13 cellular contexts compared by ENCODE assay signal in genomic region chr2:189177441-189177840, GRCh38. TPM values are rescaled to one million over a fixed set of nuclear protein-coding genes. Genes with fewer than 3 reads are reported as not detected.
DNase-seq lines count a peak whose midpoint lies in the region; ATAC-seq, FAIRE-seq and TF ChIP-seq lines count a peak whose summit lies in the region.
"Had no signal": no experiment of that assay in that cellular context is flagged by ENCODE, and none has a peak within 500 bp of the region (broad histone marks: within the 10 kb centered on the region; RNA-seq: fewer than 3 reads in every experiment).

No MANE protein-coding gene starts in this region.

- no peak for ATAC-seq in A549
- no peak for ATAC-seq in HG03045 (IDR thresholded peaks at IDR 0.05; ENCODE audit: unreplicated experiment)

- peak overlapping the region; percentile 66 for H3K4me3 ChIP-seq in A549
- peak overlapping the region; percentile 67 for H3K4me3 ChIP-seq in MG63
- peak overlapping the region; percentile 81 for H3K4me3 ChIP-seq in osteoblast (ENCODE audit: insufficient read depth, low read length)

- POLR2A ChIA-PET in A549 (lab: Yijun Ruan, JAX), result interaction anchor here (2.6 to 3.5 kb wide), 2 partner anchors 13 to 108 kb away, joined by 13 to 22 read pairs; no protein-coding TSS in a partner anchor

- H3K9me3 ChIP-seq in A549 (no peaks in the 10 kb centered on the region), MG63 (peaks cover 3% of the 10 kb centered on the region; the same call in 1 of the 2 replicates), osteoblast (ENCODE audit: low read depth, low read length) (no peaks in the 10 kb centered on the region)

- DNase-seq in A549 (ENCODE audit: low read depth in 1 of 2, low spot score in 1 of 2) (no peak), MG63 (no peak), fibroblast of gingiva (ENCODE audit: low read depth) (peak; percentile 31), osteoblast (ENCODE audit: insufficient read length, low spot score, missing footprints) (no peak), mesenteric fat pad (ENCODE audit: low spot score) (no peak), ACHN (no peak), GM13977 (ENCODE audit: low spot score) (no peak)
- DNase-seq: activated CD4-positive, alpha-beta T cell treated with anti-CD3 and anti-CD28 coated beads for 4 hours; activated gamma-delta T cell treated with Interleukin-2 at 50 U/mL for 16 hours; hippocampal formation; NCI-H1105 treated with DMSO at 0.1 percent for 48 hours; stimulated activated CD4-positive, alpha-beta T cell treated with anti-CD3 and anti-CD28 coated beads, Interleukin-2, amount 100 ng/mL, for 24 hours had no signal

- peaks cover 36% of the 10 kb centered on the region for H3K36me3 ChIP-seq in MG63
- H3K36me3 ChIP-seq in osteoblast (ENCODE audit: insufficient read depth, low read length), result peaks cover 18% of the 10 kb centered on the region

- H3K4me2 ChIP-seq in A549, result peak overlapping the region; percentile 77
- H3K4me2 ChIP-seq in osteoblast (ENCODE audit: insufficient read depth, low read length), result peak overlapping the region; percentile 84

- TF ChIP-seq RAD21 in A549 (conservative IDR thresholded peaks at IDR 0.05 in 1 of 2, IDR thresholded peaks at IDR 0.05 in 1 of 2), result no peak

- no peak overlapping the region for H2AFZ ChIP-seq in osteoblast (ENCODE audit: low read length)

- no peak for TF ChIP-seq EP300 in A549 (IDR thresholded peaks at IDR 0.05)

- peak overlapping the region; percentile 76 to 84 for H3K27ac ChIP-seq in A549
- peak overlapping the region; percentile 83 for H3K27ac ChIP-seq in osteoblast (ENCODE audit: low read depth, low read length)

- TF ChIP-seq POLR2A in A549 (IDR thresholded peaks at IDR 0.05; ENCODE audit: low read length), result no peak

- peaks cover 79% of the 10 kb centered on the region for H3K79me2 ChIP-seq in osteoblast (ENCODE audit: insufficient read depth, low read length)

- H3K4me1 ChIP-seq in A549, result peaks cover 54% of the 10 kb centered on the region
- peaks cover 25% of the 10 kb centered on the region for H3K4me1 ChIP-seq in osteoblast (ENCODE audit: insufficient read depth, low read length)

- TF ChIP-seq CTCF in A549 (IDR thresholded peaks at IDR 0.05) (no peak), osteoblast (IDR thresholded peaks at IDR 0.05; ENCODE audit: extremely low read depth, low read depth, low read length) (no peak), GM13977 (IDR thresholded peaks at IDR 0.05; ENCODE audit: extremely low read depth, insufficient read depth, missing control alignments) (no peak)

- H4K20me1 ChIP-seq in osteoblast (ENCODE audit: insufficient read depth, low read length), result peaks cover 20% of the 10 kb centered on the region

- CTCF ChIA-PET in A549 (lab: Yijun Ruan, JAX), result interaction anchor here (0.7 to 4.5 kb wide), 3 partner anchors 11 to 108 kb away, joined by 3 to 14 read pairs (median 3); no protein-coding TSS in a partner anchor

- H3K27me3 ChIP-seq in MG63 (no peaks in the 10 kb centered on the region), osteoblast (ENCODE audit: insufficient read depth, low read length) (no peaks in the 10 kb centered on the region)

- in situ Hi-C loops in ACHN (cut with HindIII; ENCODE audit: low pct_ligation_motif_present, low pct_unique_long_range_greater_than_20kb, low sequenced_read_pairs) (no loop called here), GM13977 (cut with MboI; ENCODE audit: low pct_unique_long_range_greater_than_20kb, low sequenced_read_pairs, unreplicated experiment) (no loop called here)

- no peak for FAIRE-seq in A549 (lab: Jason Lieb, UNC)

- WGBS in A549 (ENCODE audit: missing lambda C conversion rate), result 41% methylated on average over 3 of the region's 3 CpGs

TF ChIP-seq in A549, 52 proteins besides CTCF, POLR2A, EP300 and RAD21:
- TF ChIP-seq TP53 (CRISPR knock-in tag; IDR thresholded peaks at IDR 0.05), result no peak
- TF ChIP-seq KDM5A (IDR thresholded peaks at IDR 0.05), result no peak

RNA-seq across cellular contexts. Expression of gene COL5A2, which starts 2.1 kb away (rescaled TPM):
- polyA plus RNA-seq in A549 (2011; rRNA removed) (215 and 244 TPM in 2 replicates), A549 (2017; fragmentation: RNase III; extraction: RNeasy Plus Mini Kit Qiagen cat#74134 plus additional on column Dnase treatment) (114 to 156 TPM (median 152 TPM) in 3 replicates)
- 66.7 and 70.8 TPM in 2 replicates for polyA plus RNA-seq in A549 (2012; cell fraction: cytosol; rRNA removed)
- 138 and 156 TPM in 2 replicates for polyA plus RNA-seq in A549 (2012; cell fraction: nucleus; rRNA removed)
- 199 and 285 TPM in 2 replicates for polyA minus RNA-seq in A549 (2011; rRNA and poly(A)+ RNA removed)
- total RNA-seq in MG63 (2014; rRNA removed; shearing (Covaris generic); ENCODE audit: low replicate concordance), result 488 and 513 TPM in 2 replicates
- total RNA-seq in osteoblast (632 and 879 TPM in 2 replicates), mesenteric fat pad (93.4 TPM)
